ENCODE assay signal across 13 cellular contexts in the genomic region with DNA sequence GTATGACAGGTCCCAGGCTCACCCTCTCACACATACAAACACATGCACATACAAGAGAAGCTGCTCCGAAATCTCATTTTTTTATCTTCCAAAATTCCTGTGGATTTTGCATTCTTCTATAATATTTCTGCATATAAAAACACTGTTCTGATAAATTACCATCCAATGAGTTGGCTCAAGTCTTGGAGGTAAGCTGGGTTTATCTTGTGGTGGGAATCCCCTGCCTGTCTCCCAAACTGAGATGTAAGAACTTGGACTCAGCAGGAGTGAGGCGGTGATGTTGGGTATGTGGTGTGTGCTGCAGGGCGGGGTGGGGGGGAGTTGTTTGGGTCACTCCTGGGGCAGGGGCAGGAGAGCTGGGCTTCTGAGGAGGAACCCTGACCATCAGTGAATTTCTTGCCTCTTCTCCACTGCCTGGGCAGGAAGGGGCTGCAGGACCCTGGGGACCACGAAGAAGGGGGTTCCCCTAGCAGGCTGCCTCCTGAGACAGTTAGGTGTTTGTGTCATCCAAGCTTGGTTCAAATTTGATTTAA. TPM values are rescaled to one million over a fixed set of nuclear protein-coding genes. Genes with fewer than 3 reads are reported as not detected.
"Had no signal": no experiment of that assay in that cellular context is flagged by ENCODE, and none has a peak within 500 bp of the region (broad histone marks: within the 10 kb centered on the region; RNA-seq: fewer than 3 reads in every experiment).

No MANE protein-coding gene starts in this region.

- H3K9me3 ChIP-seq: breast epithelium, prostate gland, right lobe of liver, testis had no signal

- H3K27me3 ChIP-seq: right lobe of liver, testis had no signal

- H3K36me3 ChIP-seq: breast epithelium, prostate gland, right lobe of liver had no signal

- H3K4me1 ChIP-seq: right lobe of liver, testis had no signal

- H3K4me3 ChIP-seq: prostate gland, right lobe of liver, testis had no signal

- DNase-seq: activated CD4-positive, alpha-beta memory T cell treated with anti-CD3 and anti-CD28 coated beads, Interleukin-2, amount 10 ng/mL, durations not matched to agents 7 days and 5 days; activated CD4-positive, alpha-beta T cell treated with anti-CD3 and anti-CD28 coated beads for 4 hours; activated naive CD4-positive, alpha-beta T cell; activated naive CD8-positive, alpha-beta T cell treated with anti-CD3 and anti-CD28 coated beads, Interleukin-2, amount 10 ng/mL, durations not matched to agents 7 days and 5 days; dermis blood vessel endothelial cell; hypothalamus; occipital lobe; testis had no signal

- H3K27ac ChIP-seq: breast epithelium, prostate gland, right lobe of liver, testis, VCaP had no signal

RNA-seq across cellular contexts. Expression of gene P2RY6, which starts 6.8 kb away (rescaled TPM):
- total RNA-seq: activated CD4-positive, alpha-beta memory T cell treated with anti-CD3 and anti-CD28 coated beads, Interleukin-2, amount 10 ng/mL, durations not matched to agents 7 days and 5 days; dermis blood vessel endothelial cell; occipital lobe; T-helper 1 cell treated with Interleukin-12 subunit alpha and Interleukin-12 subunit beta and Interleukin-4 antibody, amounts not matched to agents 30 ng/mL and 1 ng/mL, for 36 hours had no signal

RNA-seq across cellular contexts. Expression of gene ARHGEF17, which starts 42.7 kb away (rescaled TPM):
- total RNA-seq: activated naive CD8-positive, alpha-beta T cell treated with anti-CD3 and anti-CD28 coated beads, Interleukin-2, amount 10 ng/mL, durations not matched to agents 7 days and 5 days; T-helper 1 cell treated with Interleukin-12 subunit alpha and Interleukin-12 subunit beta and Interleukin-4 antibody, amounts not matched to agents 30 ng/mL and 1 ng/mL, for 36 hours had no signal

RNA-seq across cellular contexts. Expression of gene P2RY2, which starts 47.3 kb away (rescaled TPM):
- total RNA-seq: activated CD4-positive, alpha-beta memory T cell treated with anti-CD3 and anti-CD28 coated beads, Interleukin-2, amount 10 ng/mL, durations not matched to agents 7 days and 5 days; activated naive CD8-positive, alpha-beta T cell treated with anti-CD3 and anti-CD28 coated beads, Interleukin-2, amount 10 ng/mL, durations not matched to agents 7 days and 5 days; occipital lobe; T-helper 1 cell treated with Interleukin-12 subunit alpha and Interleukin-12 subunit beta and Interleukin-4 antibody, amounts not matched to agents 30 ng/mL and 1 ng/mL, for 36 hours had no signal
